Comparison of ENCODE assay signal across 22 cellular contexts in genomic region chr3:139109271-139109670, GRCh38.
DNase-seq lines count a peak whose midpoint lies in the region; ATAC-seq, FAIRE-seq and TF ChIP-seq lines count a peak whose summit lies in the region.
"Had no signal": no experiment of that assay in that cellular context is flagged by ENCODE, and none has a peak within 500 bp of the region (broad histone marks: within the 10 kb centered on the region; RNA-seq: fewer than 3 reads in every experiment).

No MANE protein-coding gene starts in this region.

- peak; percentile 16 for DNase-seq in NCI-H82 (lab: John Stamatoyannopoulos, UW)
- no peak for DNase-seq in NCI-H82 treated with DMSO at 0.1 percent for 48 hours (lab: John Stamatoyannopoulos, UW; ENCODE audit: unreplicated experiment)
- DNase-seq in G401 (ENCODE audit: low spot score) = peak; percentile 8
- DNase-seq in bronchial epithelial cell (ENCODE audit: low read depth) = no peak
- DNase-seq in osteocyte (ENCODE audit: extremely low spot score, unreplicated experiment) = peak; percentile 54
- DNase-seq: 8988T, GDM1, H7, HFFc6, IMR-90, NCI-H146, NCI-H2227 treated with DMSO at 0.1 percent for 48 hours, NCI-H510A, NCI-H774 had no signal

- H3K4me3 Mint-ChIP-seq in osteocyte (ENCODE audit: unreplicated experiment) = no peak overlapping the region
- H3K4me3 Mint-ChIP-seq: CD8-positive, alpha-beta T cell; HFFc6 had no signal

- no peak for ATAC-seq in HG03196 (IDR thresholded peaks at IDR 0.05; ENCODE audit: unreplicated experiment)
- no peak for ATAC-seq in GM21717 (IDR thresholded peaks at IDR 0.05; ENCODE audit: unreplicated experiment)
- no peak for ATAC-seq in HG02678 (IDR thresholded peaks at IDR 0.05; ENCODE audit: unreplicated experiment)
- ATAC-seq: CD8-positive, alpha-beta T cell; SK-N-SH treated with all-trans-retinoic acid at 6 μM for 48 hours had no signal

- TF ChIP-seq CTCF in bronchial epithelial cell (IDR thresholded peaks at IDR 0.05; ENCODE audit: insufficient read depth, low read length, severe bottlenecking) (no peak), osteocyte (IDR thresholded peaks at IDR 0.05) (no peak)

- no peaks in the 10 kb centered on the region for H3K27me3 ChIP-seq in bronchial epithelial cell (ENCODE audit: control insufficient read depth, insufficient read depth, low read length)
- H3K27me3 ChIP-seq: BLaER1 treated with 17β-estradiol and CSF1 and Interleukin-3, amounts not matched to agents 10 nM and 100 nM; Peyer's patch had no signal

- H3K4me3 ChIP-seq in bronchial epithelial cell (ENCODE audit: low read depth, low read length) = no peak overlapping the region
- H3K4me3 ChIP-seq: BLaER1 treated with 17β-estradiol and CSF1 and Interleukin-3, amounts not matched to agents 10 nM and 100 nM; Peyer's patch had no signal

- no peaks in the 10 kb centered on the region for H3K36me3 ChIP-seq in bronchial epithelial cell (ENCODE audit: control insufficient read depth, insufficient read depth, low read length)
- H3K36me3 ChIP-seq: BLaER1 treated with 17β-estradiol and CSF1 and Interleukin-3, amounts not matched to agents 10 nM and 100 nM; Peyer's patch had no signal

- peaks cover 47% of the 10 kb centered on the region for H3K27me3 Mint-ChIP-seq in osteocyte (ENCODE audit: unreplicated experiment)

- no peak overlapping the region for H3K27ac Mint-ChIP-seq in osteocyte (ENCODE audit: unreplicated experiment)
- H3K27ac Mint-ChIP-seq: CD8-positive, alpha-beta T cell; HFFc6 had no signal

- no peaks in the 10 kb centered on the region for H3K4me1 Mint-ChIP-seq in osteocyte (ENCODE audit: unreplicated experiment)

- no peaks in the 10 kb centered on the region for H3K9me3 Mint-ChIP-seq in osteocyte (ENCODE audit: unreplicated experiment)
- H3K9me3 Mint-ChIP-seq: CD8-positive, alpha-beta T cell; HFFc6 had no signal

- in situ Hi-C loops in G401 (cut with HindIII; ENCODE audit: low sequenced_read_pairs) = no loop called here

- peak; percentile 32 for FAIRE-seq in bronchial epithelial cell (lab: Jason Lieb, UNC)
- FAIRE-seq: GM19239 had no signal

- H3K36me3 Mint-ChIP-seq in osteocyte (ENCODE audit: unreplicated experiment) = no peaks in the 10 kb centered on the region
- H3K36me3 Mint-ChIP-seq: CD8-positive, alpha-beta T cell had no signal

Comparison
In these comparisons a context has a peak if more than half of its experiments do, and no peak if none do; other contexts are left out.
1. DNase-seq: peak in NCI-H82 (single experiment), G401 (single experiment) and osteocyte (single experiment); none in NCI-H82 treated with DMSO at 0.1 percent for 48 hours (single experiment) and bronchial epithelial cell (single experiment).